ENCODE assay signal across 21 cellular contexts in genomic region chr3:55641914-55642313, GRCh38.
DNase-seq lines count a peak whose midpoint lies in the region; ATAC-seq lines count a peak whose summit lies in the region.
"Had no signal": no experiment of that assay in that cellular context is flagged by ENCODE, and none has a peak within 500 bp of the region (broad histone marks: within the 10 kb centered on the region; RNA-seq: fewer than 3 reads in every experiment).

No MANE protein-coding gene starts in this region.

- DNase-seq in EH (ENCODE audit: low read depth) (peak; percentile 49), ELR (ENCODE audit: low read depth) (peak; percentile 15), NCI-H460 (ENCODE audit: extremely low read depth, low read depth) (peak; percentile 5), hepatic stellate cell (ENCODE audit: low spot score) (peak; percentile 31), kidney tubule cell (ENCODE audit: low spot score) (no peak)
- no peak for DNase-seq in effector CD8-positive, alpha-beta T cell (lab: John Stamatoyannopoulos, UW)
- DNase-seq: 8988T; ACHN; AML-193; BE2C; CD4-positive, alpha-beta T cell; CD8-positive, alpha-beta memory T cell; DMS 273 treated with DMSO at 0.1 percent for 48 hours; DMS79; GDM1; H9 had no signal

- no peak for ATAC-seq in activated CD4-positive, CD25-positive, alpha-beta regulatory T cell treated with anti-CD3 and anti-CD28 coated beads, Interleukin-2, amount 50 U/mL, for 24 hours
- ATAC-seq: A549, GM12878, GM23338, HCT116 had no signal

Comparison
In these comparisons a context has a peak if more than half of its experiments do, and no peak if none do; other contexts are left out.
1. DNase-seq: peak in EH (single experiment), ELR (single experiment), NCI-H460 (single experiment) and hepatic stellate cell (single experiment); none in kidney tubule cell (single experiment) and effector CD8-positive, alpha-beta T cell (single experiment).